Comparison of ENCODE assay signal across 8 cellular contexts in the genomic region with DNA sequence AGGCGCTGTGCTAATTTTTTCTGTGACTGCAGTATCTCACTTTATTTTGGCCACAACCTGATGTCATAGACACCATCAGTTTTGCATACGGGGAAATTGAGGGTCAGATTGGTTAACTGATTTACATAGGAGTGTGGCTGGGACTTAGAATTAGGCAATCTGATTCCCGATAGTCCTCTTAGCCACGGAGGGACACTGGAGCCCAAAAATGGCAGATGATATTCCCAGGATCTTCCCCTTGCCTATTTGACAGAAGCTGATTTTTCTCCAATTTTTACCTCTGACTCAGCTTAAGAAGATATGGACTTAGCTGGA. TPM values are rescaled to one million over a fixed set of nuclear protein-coding genes. Genes with fewer than 3 reads are reported as not detected.
DNase-seq lines count a peak whose midpoint lies in the region; ATAC-seq and TF ChIP-seq lines count a peak whose summit lies in the region.

No MANE protein-coding gene starts in this region.

- WGBS in GM23248 (ENCODE audit: low coverage in 1 of 2, low lambda C conversion rate in 2 of 2, missing lambda C conversion rate in 2 of 2), 2 experiments, result 12 to 13% methylated on average over 4 of the region's 4 CpGs

- no peaks in the 10 kb centered on the region for H3K9me2 ChIP-seq in GM23248 (ENCODE audit: insufficient read depth)

- H3K27me3 Mint-ChIP-seq in activated CD8-positive, alpha-beta T cell treated with anti-CD3 and anti-CD28 coated beads for 36 hours, result no peaks in the 10 kb centered on the region

- H3K27ac ChIP-seq in GM23248, result no peak overlapping the region; the same call in 1 of the 2 replicates
- H3K27ac ChIP-seq in subcutaneous abdominal adipose tissue (ENCODE audit: low read depth, low read length), result peak overlapping the region; percentile 85

- H3K9me3 Mint-ChIP-seq in activated CD8-positive, alpha-beta T cell treated with anti-CD3 and anti-CD28 coated beads for 36 hours, result no peaks in the 10 kb centered on the region

- intact Hi-C loops in activated CD8-positive, alpha-beta T cell treated with anti-CD3 and anti-CD28 coated beads for 36 hours (cut with micrococcal nuclease), result no loop called here

- H3K4me2 ChIP-seq in GM23248 (ENCODE audit: unreplicated experiment), result peak overlapping the region; percentile 96

- POLR2A ChIA-PET in BJ (lab: Charles Lee), result interaction anchor here (0.6 kb wide), 1 partner anchor 21 kb away, joined by 3 read pairs; no protein-coding TSS in a partner anchor
- POLR2A ChIA-PET in activated CD8-positive, alpha-beta T cell treated with anti-CD3 and anti-CD28 coated beads for 36 hours (lab: Charles Lee), result interaction anchor here (0.9 to 5.5 kb wide), 5 partner anchors 8 to 40 kb away, joined by 3 to 28 read pairs (median 7); no protein-coding TSS in a partner anchor

- H3K27me3 ChIP-seq in BJ (ENCODE audit: control insufficient read depth, insufficient read depth, low read length), result no peaks in the 10 kb centered on the region
- no peaks in the 10 kb centered on the region for H3K27me3 ChIP-seq in GM23248 (replicated peaks; ENCODE audit: insufficient read depth)
- no peaks in the 10 kb centered on the region for H3K27me3 ChIP-seq in subcutaneous abdominal adipose tissue (ENCODE audit: control insufficient read depth in 5 of 5, insufficient read depth in 4 of 5, low read length in 5 of 5)

- peak overlapping the region; percentile 73 for H3K4me3 Mint-ChIP-seq in activated CD8-positive, alpha-beta T cell treated with anti-CD3 and anti-CD28 coated beads for 36 hours

- H3K4me3 ChIP-seq in BJ (ENCODE audit: low read depth, low read length) (peak overlapping the region; percentile 78), GM23248 (peak overlapping the region; percentile 84), subcutaneous abdominal adipose tissue (ENCODE audit: low read depth in 1 of 5, low read length in 5 of 5) (peak overlapping the region; percentile 62 to 93 (median 84))

- H3K4me1 Mint-ChIP-seq in activated CD8-positive, alpha-beta T cell treated with anti-CD3 and anti-CD28 coated beads for 36 hours (ENCODE audit: low read depth), result peaks cover 64% of the 10 kb centered on the region

- H3K27ac Mint-ChIP-seq in activated CD8-positive, alpha-beta T cell treated with anti-CD3 and anti-CD28 coated beads for 36 hours, result peak overlapping the region; percentile 76

- peaks cover 56% of the 10 kb centered on the region for H3K4me1 ChIP-seq in GM23248 (ENCODE audit: insufficient read depth)
- H3K4me1 ChIP-seq in subcutaneous abdominal adipose tissue (ENCODE audit: control insufficient read depth in 5 of 5, insufficient read depth in 5 of 5, low read length in 5 of 5), result peaks cover 3 to 60% (median 49%) of the 10 kb centered on the region in 5 donors

- no peak for TF ChIP-seq CTCF in BJ (IDR thresholded peaks at IDR 0.05; ENCODE audit: insufficient read depth, low read depth, low read length)
- TF ChIP-seq CTCF in activated CD8-positive, alpha-beta T cell treated with anti-CD3 and anti-CD28 coated beads for 36 hours (IDR thresholded peaks at IDR 0.05), result no peak

- in situ Hi-C loops in GM23248 (cut with MboI), result no loop called here

- DNase-seq in BJ (ENCODE audit: low read depth), result no peak
- peak; percentile 52 for DNase-seq in GM23248
- peak; percentile 32 for DNase-seq in activated CD8-positive, alpha-beta T cell treated with anti-CD3 and anti-CD28 coated beads for 36 hours
- peak; percentile 30 for DNase-seq in iris pigment epithelial cell (ENCODE audit: low read depth)
- DNase-seq in NCI-H2107 (lab: John Stamatoyannopoulos, UW), result no peak
- DNase-seq in HT-29 (ENCODE audit: low spot score), result no peak
- no peak for DNase-seq in hippocampal formation (lab: John Stamatoyannopoulos, UW)

- H2AFZ ChIP-seq in GM23248, result peak overlapping the region; percentile 99

- H3K79me2 ChIP-seq in GM23248 (ENCODE audit: insufficient read depth), result peaks cover 61% of the 10 kb centered on the region

- CTCF ChIA-PET in BJ (lab: Yijun Ruan, JAX), result interaction anchor here (0.8 to 1.7 kb wide), 5 partner anchors 10 to 445 kb away, joined by 3 to 13 read pairs (median 3); partner anchors contain the start of gene CRLF3
- CTCF ChIA-PET in activated CD8-positive, alpha-beta T cell treated with anti-CD3 and anti-CD28 coated beads for 36 hours (lab: Charles Lee), result interaction anchor here (0.9 to 2.4 kb wide), 7 partner anchors 9 to 255 kb away, joined by 3 to 7 read pairs (median 4); no protein-coding TSS in a partner anchor

- peak overlapping the region; percentile 88 for H3K9ac ChIP-seq in GM23248
- peak overlapping the region; percentile 8 to 88 (median 84) for H3K9ac ChIP-seq in subcutaneous abdominal adipose tissue (ENCODE audit: low read length in 5 of 5)

- H3K36me3 ChIP-seq in BJ (ENCODE audit: control insufficient read depth, insufficient read depth, low read length) (no peaks in the 10 kb centered on the region), GM23248 (ENCODE audit: low read depth) (no peaks in the 10 kb centered on the region), subcutaneous abdominal adipose tissue (ENCODE audit: control insufficient read depth in 5 of 5, insufficient read depth in 5 of 5, low read length in 5 of 5) (peaks cover 0 to 1% (median under 1%) of the 10 kb centered on the region in 5 donors)

- H4K20me1 ChIP-seq in GM23248 (ENCODE audit: insufficient read depth), result no peaks in the 10 kb centered on the region

- peaks cover 40% of the 10 kb centered on the region for H3F3A ChIP-seq in GM23248 (ENCODE audit: insufficient read depth)

- H3K36me3 Mint-ChIP-seq in activated CD8-positive, alpha-beta T cell treated with anti-CD3 and anti-CD28 coated beads for 36 hours (ENCODE audit: low read depth), result peaks cover 9% of the 10 kb centered on the region

- no peak for ATAC-seq in activated CD8-positive, alpha-beta T cell treated with anti-CD3 and anti-CD28 coated beads for 36 hours

- no peaks in the 10 kb centered on the region for H3K9me3 ChIP-seq in GM23248 (ENCODE audit: low read depth)
- H3K9me3 ChIP-seq in subcutaneous abdominal adipose tissue (ENCODE audit: control insufficient read depth in 5 of 5, low read length in 5 of 5), result no peaks in the 10 kb centered on the region

RNA-seq across cellular contexts. Expression of gene CPD, which starts 1.3 kb away (rescaled TPM):
- polyA plus RNA-seq in BJ (2011; rRNA removed) (65.4 and 78.5 TPM in 2 replicates), GM23248 (2016; fragmentation: Nextera tagmentation; extraction: Ambion mirVana) (24.6 and 28.0 TPM in 2 replicates)
- polyA minus RNA-seq in BJ (2011; rRNA and poly(A)+ RNA removed), result 57.2 and 59.8 TPM in 2 replicates
- 82.5 and 121 TPM in 2 replicates for total RNA-seq in GM23248 (2014; rRNA removed; shearing (Covaris generic))
- total RNA-seq in activated CD8-positive, alpha-beta T cell treated with anti-CD3 and anti-CD28 coated beads for 36 hours, result 10 to 100 TPM; 25.9 to 26.8 TPM
- total RNA-seq in HT-29 (2014; rRNA removed; shearing (Covaris generic)), result 26.9 and 37.7 TPM in 2 replicates

RNA-seq across cellular contexts. Expression of gene TMIGD1, which starts 46.2 kb away (rescaled TPM):
- polyA plus RNA-seq in BJ (2011; rRNA removed) (not detected in 2 replicates), GM23248 (2016; fragmentation: Nextera tagmentation; extraction: Ambion mirVana) (not detected in 2 replicates)
- not detected in 2 replicates for polyA minus RNA-seq in BJ (2011; rRNA and poly(A)+ RNA removed)
- total RNA-seq in GM23248 (2014; rRNA removed; shearing (Covaris generic)), result not detected in 2 replicates
- not detected for total RNA-seq in activated CD8-positive, alpha-beta T cell treated with anti-CD3 and anti-CD28 coated beads for 36 hours
- total RNA-seq in HT-29 (2014; rRNA removed; shearing (Covaris generic)), result not detected in 2 replicates

Comparison
In these comparisons a context has a peak if more than half of its experiments do, and no peak if none do; other contexts are left out.
1. DNase-seq: peak in GM23248 (single experiment), activated CD8-positive, alpha-beta T cell treated with anti-CD3 and anti-CD28 coated beads for 36 hours (single experiment) and iris pigment epithelial cell (single experiment); none in BJ (single experiment), NCI-H2107 (single experiment), HT-29 (single experiment) and hippocampal formation (0 of 2).
2. Peak in every context shown above with its lines, with median percentiles within 50 percentile points of each other: H3K4me3 ChIP-seq.